Comparison of ENCODE assay signal across 8 cellular contexts in the genomic region with DNA sequence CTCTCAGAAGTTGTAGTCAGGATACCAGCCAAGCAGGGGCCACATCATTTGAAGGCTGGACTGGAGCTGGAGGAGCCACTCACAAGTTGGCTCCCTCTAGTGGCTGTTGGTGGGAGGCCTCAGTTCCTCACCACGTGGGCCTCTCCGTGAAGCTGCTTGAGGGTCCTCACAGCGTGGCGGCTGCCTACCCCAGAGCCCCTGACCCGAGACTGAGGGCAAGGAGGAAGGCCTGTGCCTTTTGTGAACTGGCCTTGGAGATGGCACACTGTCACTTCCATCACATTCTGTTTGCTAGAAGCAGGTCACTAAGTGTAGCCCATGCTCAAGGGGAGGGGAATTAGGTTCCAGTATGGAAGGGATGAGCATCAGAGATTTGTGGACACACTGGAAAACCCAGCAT. TPM values are rescaled to one million over a fixed set of nuclear protein-coding genes. Genes with fewer than 3 reads are reported as not detected.
DNase-seq lines count a peak whose midpoint lies in the region; ATAC-seq and TF ChIP-seq lines count a peak whose summit lies in the region.

No MANE protein-coding gene starts in this region.

- no peak overlapping the region for H2AFZ ChIP-seq in HCT116 (ENCODE audit: low read depth, low read length, poor library complexity, severe bottlenecking)
- H2AFZ ChIP-seq in OCI-LY1 (ENCODE audit: low read length), result no peak overlapping the region
- H2AFZ ChIP-seq in neuronal stem cell (ENCODE audit: low read length), result no peak overlapping the region

- H3K14ac ChIP-seq in neuronal stem cell (ENCODE audit: low read length), result no peak overlapping the region

- no peak overlapping the region for H2BK120ac ChIP-seq in neuronal stem cell (ENCODE audit: low read depth, low read length)

- TF ChIP-seq CTCF in HCT116 (IDR thresholded peaks at IDR 0.05 in 2 of 3, conservative IDR thresholded peaks at IDR 0.05 in 1 of 3; ENCODE audit: borderline replicate concordance in 1 of 3, insufficient read depth in 1 of 3, low read depth in 2 of 3, low read length in 2 of 3) (peak; percentile 49 to 95 (median 89); a peak in 5 of 6 replicates), OCI-LY1 (IDR thresholded peaks at IDR 0.05; ENCODE audit: low read length) (peak; percentile 92), esophagus squamous epithelium (IDR thresholded peaks at IDR 0.05) (peak; percentile 60 to 86 (median 76)), transverse colon (IDR thresholded peaks at IDR 0.05) (peak; percentile 80 to 88 (median 82))

- H3K36me3 ChIP-seq in BLaER1 (peaks cover 19% of the 10 kb centered on the region), HCT116 (ENCODE audit: control insufficient read depth in 1 of 2, insufficient read depth in 2 of 2, low read length in 2 of 2) (no peaks in the 10 kb centered on the region), OCI-LY1 (ENCODE audit: insufficient read depth, low read length) (no peaks in the 10 kb centered on the region), esophagus squamous epithelium (peaks cover 3 to 42% (median 3%) of the 10 kb centered on the region in 3 donors), neuronal stem cell (replicated peaks in 1 of 2; ENCODE audit: control insufficient read depth in 2 of 2, insufficient read depth in 2 of 2, low read length in 2 of 2) (peaks cover 3 to 7% of the 10 kb centered on the region in 2 donors), transverse colon (no peaks in the 10 kb centered on the region)

- ATAC-seq in HCT116, result peak; percentile 77

- no peak overlapping the region for H2BK12ac ChIP-seq in neuronal stem cell (ENCODE audit: low read length)

- H3K9ac ChIP-seq in BLaER1 (peak overlapping the region; percentile 17; the same call in 1 of the 2 replicates), HCT116 (ENCODE audit: low read length) (no peak overlapping the region), OCI-LY1 (ENCODE audit: low read length) (no peak overlapping the region), neuronal stem cell (ENCODE audit: low read depth, low read length, poor library complexity) (no peak overlapping the region)

- H3K27ac ChIP-seq in BLaER1 (peak overlapping the region; percentile 74), HCT116 (ENCODE audit: low read depth, low read length) (no peak overlapping the region), OCI-LY1 (ENCODE audit: low read depth, low read length, poor library complexity, severe bottlenecking) (no peak overlapping the region), esophagus squamous epithelium (no peak overlapping the region), neuronal stem cell (replicated peaks; ENCODE audit: low read length) (no peak overlapping the region), transverse colon (peak overlapping the region in 1 of 4 donors; percentile 69)

- H3K79me2 ChIP-seq in HCT116 (ENCODE audit: insufficient read depth, low read length), result peaks cover 78% of the 10 kb centered on the region
- H3K79me2 ChIP-seq in OCI-LY1 (ENCODE audit: insufficient read depth, low read length), result no peaks in the 10 kb centered on the region

- H3K4me3 ChIP-seq in BLaER1 (no peak overlapping the region), HCT116 (replicated peaks in 1 of 2; ENCODE audit: low read depth in 1 of 2, low read length in 2 of 2) (no peak overlapping the region), OCI-LY1 (ENCODE audit: low read depth, low read length, poor library complexity, severe bottlenecking) (no peak overlapping the region), esophagus squamous epithelium (no peak overlapping the region), neuronal stem cell (ENCODE audit: low read length in 2 of 2) (no peak overlapping the region), transverse colon (no peak overlapping the region)

- H4K8ac ChIP-seq in neuronal stem cell (ENCODE audit: low read depth, low read length), result no peak overlapping the region

- peaks cover 42% of the 10 kb centered on the region for H3K79me1 ChIP-seq in neuronal stem cell (ENCODE audit: low read depth, low read length)

- H3K27me3 ChIP-seq in BLaER1, result no peaks in the 10 kb centered on the region
- H3K27me3 ChIP-seq in HCT116 (ENCODE audit: insufficient read depth, low read length), result no peaks in the 10 kb centered on the region
- H3K27me3 ChIP-seq in OCI-LY1 (ENCODE audit: insufficient read depth, low read length), result peaks cover 3% of the 10 kb centered on the region; the same call in 1 of the 2 replicates
- H3K27me3 ChIP-seq in esophagus squamous epithelium, result no peaks in the 10 kb centered on the region
- H3K27me3 ChIP-seq in neuronal stem cell (ENCODE audit: control insufficient read depth in 3 of 3, insufficient read depth in 3 of 3, low read depth in 1 of 3, low read length in 3 of 3), result no peaks in the 10 kb centered on the region
- H3K27me3 ChIP-seq in transverse colon, result no peaks in the 10 kb centered on the region

- no peak overlapping the region for H3K4ac ChIP-seq in neuronal stem cell (ENCODE audit: low read length)

- RAD21 ChIA-PET in HCT116 (lab: Charles Lee; ENCODE audit: low non-redundant PET in 1 of 2, low total read pairs in 2 of 2, uncharacterized antibody in 2 of 2, unreplicated experiment in 2 of 2), result interaction anchor here in 1 of 2 experiments (1.1 kb wide), 1 partner anchor 146 kb away, joined by 3 read pairs; no protein-coding TSS in a partner anchor

- peak overlapping the region; percentile 62 for H3K23ac ChIP-seq in neuronal stem cell (ENCODE audit: low read depth, low read length, poor library complexity)

- no peak overlapping the region for H2BK5ac ChIP-seq in neuronal stem cell (ENCODE audit: low read length)

- H2BK15ac ChIP-seq in neuronal stem cell (ENCODE audit: low read length), result no peak overlapping the region

- no CpG with 5 or more reads among the region's 5 CpGs for WGBS in esophagus squamous epithelium, 2 donors
- WGBS in neuronal stem cell (ENCODE audit: extremely low coverage in 2 of 2, insufficient read length in 2 of 2, insufficient replicate concordance in 1 of 2), 2 donors, result no CpG with 5 or more reads among the region's 5 CpGs
- 50% methylated on average over 5 of the region's 5 CpGs; no CpG with 5 or more reads in 1 of the 2 donors for WGBS in transverse colon (ENCODE audit: low coverage in 1 of 2), 2 donors

- H4K20me1 ChIP-seq in BLaER1, result peaks cover 72% of the 10 kb centered on the region
- H4K20me1 ChIP-seq in HCT116 (ENCODE audit: insufficient read depth), result no peaks in the 10 kb centered on the region
- H4K20me1 ChIP-seq in OCI-LY1 (ENCODE audit: insufficient read depth, low read length), result no peaks in the 10 kb centered on the region

- in situ Hi-C loops in transverse colon (cut with MboI; ENCODE audit: low pct_ligation_motif_present in 1 of 4, low pct_unique_long_range_greater_than_20kb in 1 of 4, low sequenced_read_pairs in 3 of 4), result loop anchor here in 1 of 4 donors (10.0 kb wide), 1 partner anchor 144 kb away; no protein-coding TSS in a partner anchor

- no peaks in the 10 kb centered on the region for H3K9me3 ChIP-seq in BLaER1
- no peaks in the 10 kb centered on the region for H3K9me3 ChIP-seq in HCT116 (ENCODE audit: control insufficient read depth in 1 of 2, insufficient read depth in 1 of 2, low read depth in 1 of 2, low read length in 2 of 2)
- H3K9me3 ChIP-seq in OCI-LY1 (ENCODE audit: low read length), result no peaks in the 10 kb centered on the region
- H3K9me3 ChIP-seq in esophagus squamous epithelium, result no peaks in the 10 kb centered on the region
- no peaks in the 10 kb centered on the region for H3K9me3 ChIP-seq in neuronal stem cell (replicated peaks in 1 of 2; ENCODE audit: control insufficient read depth in 2 of 2, insufficient read depth in 1 of 2, low read depth in 1 of 2, low read length in 2 of 2)
- H3K9me3 ChIP-seq in transverse colon, result no peaks in the 10 kb centered on the region

- no peak for TF ChIP-seq RAD21 in HCT116 (IDR thresholded peaks at IDR 0.05; ENCODE audit: low read depth)

- intact Hi-C loops in HCT116 (cut with micrococcal nuclease), result no loop called here
- intact Hi-C loops in esophagus squamous epithelium (cut with DNase I), result no loop called here
- intact Hi-C loops in transverse colon (cut with DNase I; ENCODE audit: low total_unique reads), result loop anchor here (10.0 kb wide), 1 partner anchor 144 kb away; no protein-coding TSS in a partner anchor

- no peaks in the 10 kb centered on the region for H3F3A ChIP-seq in OCI-LY1 (ENCODE audit: insufficient read depth, low read length)

- H3K4me1 ChIP-seq in BLaER1 (peaks cover 100% of the 10 kb centered on the region), HCT116 (ENCODE audit: control insufficient read depth in 1 of 2, insufficient read depth in 2 of 2, low read length in 2 of 2) (peaks cover 3 to 5% of the 10 kb centered on the region in 2 experiments; a peak in 3 of 4 replicates), OCI-LY1 (ENCODE audit: insufficient read depth, low read length, severe bottlenecking) (no peaks in the 10 kb centered on the region), esophagus squamous epithelium (peaks cover 8 to 52% (median 10%) of the 10 kb centered on the region in 3 donors), neuronal stem cell (ENCODE audit: control insufficient read depth in 2 of 2, insufficient read depth in 1 of 2, low read depth in 1 of 2, low read length in 2 of 2) (peaks cover 0 to 5% of the 10 kb centered on the region in 2 donors), transverse colon (peaks cover 20 to 48% (median 37%) of the 10 kb centered on the region in 4 donors)

- H3K4me2 ChIP-seq in BLaER1, result peak overlapping the region; percentile 100
- no peak overlapping the region for H3K4me2 ChIP-seq in HCT116 (ENCODE audit: low read length)
- H3K4me2 ChIP-seq in OCI-LY1 (ENCODE audit: low read length), result no peak overlapping the region
- H3K4me2 ChIP-seq in neuronal stem cell (ENCODE audit: insufficient read depth, low read length, poor library complexity, severe bottlenecking), result no peak overlapping the region

- H4K91ac ChIP-seq in neuronal stem cell (ENCODE audit: low read depth, low read length, poor library complexity), result no peak overlapping the region

- no peak for TF ChIP-seq EP300 in transverse colon (IDR thresholded peaks at IDR 0.05; ENCODE audit: low read depth)

- H3K9me2 ChIP-seq in HCT116 (ENCODE audit: insufficient read depth) (no peaks in the 10 kb centered on the region), OCI-LY1 (ENCODE audit: low read depth, low read length) (no peaks in the 10 kb centered on the region)

- DNase-seq in HCT116 (ENCODE audit: low read depth, low spot score) (no peak), activated T-cell treated with anti-CD3 and anti-CD28 coated beads for 24 hours (ENCODE audit: low read depth) (peak; percentile 60), esophagus squamous epithelium (lab: John Stamatoyannopoulos, UW) (no peak), neuronal stem cell (ENCODE audit: low spot score) (peak; percentile 56), transverse colon (peak; percentile 72), putamen (ENCODE audit: low spot score) (no peak)

- no peak overlapping the region for H3K18ac ChIP-seq in neuronal stem cell (ENCODE audit: low read length)

- CTCF ChIA-PET in HCT116 (lab: Charles Lee), result interaction anchor here (0.6 to 2.4 kb wide), 18 partner anchors 8 to 460 kb away, joined by 3 to 24 read pairs (median 4); no protein-coding TSS in a partner anchor

- TF ChIP-seq POLR2A in HCT116 (IDR thresholded peaks at IDR 0.05; ENCODE audit: borderline replicate concordance, extremely low read depth, insufficient read depth, insufficient read length) (no peak), esophagus squamous epithelium (IDR thresholded peaks at IDR 0.05) (no peak), transverse colon (IDR thresholded peaks at IDR 0.05) (no peak)

- BruUV-seq in HCT116 (replicated peaks; lab: Mats Ljungman, UMichigan), result no TSS peak

- POLR2A ChIA-PET in HCT116 (lab: Charles Lee), result interaction anchor here (0.5 kb wide), 1 partner anchor 21 kb away, joined by 3 read pairs; no protein-coding TSS in a partner anchor

- H2AK5ac ChIP-seq in neuronal stem cell (ENCODE audit: low read depth, low read length), result no peak overlapping the region

RNA-seq across cellular contexts. Expression of gene GNA11, which starts 14.6 kb away (rescaled TPM):
- total RNA-seq in HCT116 (2021; ENCODE audit: unreplicated experiment), result 56.5 TPM
- 48.4 and 50.8 TPM in 2 replicates for polyA plus RNA-seq in HCT116 (2012)
- total RNA-seq in esophagus squamous epithelium, result 10 to 100 TPM; 21.2 to 39.7 (median 34.0) TPM
- polyA plus RNA-seq in neuronal stem cell (2013, experiment 1 of 2), result 19.2 TPM
- 20.0 TPM for polyA plus RNA-seq in neuronal stem cell (2013, experiment 2 of 2)
- 100 to 1,000 TPM; 160 to 467 (median 242) TPM for total RNA-seq in transverse colon

RNA-seq across cellular contexts. Expression of gene GNA15, which starts 27.1 kb away (rescaled TPM):
- total RNA-seq in HCT116 (2021; ENCODE audit: unreplicated experiment) (1.5 TPM), esophagus squamous epithelium (100 to 1,000 TPM in 3 of 4 donors, 10 to 100 TPM in 1; 72.7 to 186 (median 132) TPM), transverse colon (1 to 10 TPM in 2 of 4 donors, not detected in 2; 1.9 to 2.2 TPM)
- polyA plus RNA-seq in HCT116 (2012), result 0.86 and 1.2 TPM in 2 replicates
- 0.01 TPM for polyA plus RNA-seq in neuronal stem cell (2013, experiment 1 of 2)
- polyA plus RNA-seq in neuronal stem cell (2013, experiment 2 of 2), result not detected

RNA-seq across cellular contexts. Expression of gene TLE5, which starts 46.5 kb away (rescaled TPM):
- total RNA-seq in HCT116 (2021; ENCODE audit: unreplicated experiment) (263 TPM), esophagus squamous epithelium (100 to 1,000 TPM; 141 to 433 (median 298) TPM), transverse colon (100 to 1,000 TPM; 307 to 561 (median 400) TPM)
- polyA plus RNA-seq in HCT116 (2012), result 320 and 329 TPM in 2 replicates
- polyA plus RNA-seq in neuronal stem cell (2013, experiment 1 of 2), result 162 TPM
- 164 TPM for polyA plus RNA-seq in neuronal stem cell (2013, experiment 2 of 2)

Comparison
In these comparisons a context has a peak if more than half of its experiments do, and no peak if none do; other contexts are left out.
1. DNase-seq: peak in activated T-cell treated with anti-CD3 and anti-CD28 coated beads for 24 hours (single experiment), neuronal stem cell (single experiment) and transverse colon (single experiment); none in HCT116 (single experiment), esophagus squamous epithelium (single experiment) and putamen (single experiment).
2. RNA of gene GNA15, which starts 27.1 kb away (total RNA-seq): 72.7 to 186 TPM in esophagus squamous epithelium; 1.9 to 2.2 TPM in transverse colon and 1.5 TPM in HCT116 (single experiment); every median in the first group is over 10 times any median in the second.
3. Peak in every context shown above with its lines, with median percentiles within 50 percentile points of each other: CTCF ChIP-seq.